Comparison of ENCODE assay signal across 18 cellular contexts in genomic region chr9:136470792-136471469, GRCh38. TPM values are rescaled to one million over a fixed set of nuclear protein-coding genes. Genes with fewer than 3 reads are reported as not detected.
DNase-seq lines count a peak whose midpoint lies in the region; ATAC-seq, FAIRE-seq and TF ChIP-seq lines count a peak whose summit lies in the region.
"Had no signal": no experiment of that assay in that cellular context is flagged by ENCODE, and none has a peak within 500 bp of the region (broad histone marks: within the 10 kb centered on the region; RNA-seq: fewer than 3 reads in every experiment).

No MANE protein-coding gene starts in this region.

- H3K36me3 Mint-ChIP-seq in nephron (ENCODE audit: low read depth): peaks cover 42% of the 10 kb centered on the region

- BruUV-seq in K562 (replicated peaks; lab: Mats Ljungman, UMichigan): no TSS peak

- no peak overlapping the region for H3K4me3 Mint-ChIP-seq in nephron
- H3K4me3 Mint-ChIP-seq: B cell; CD4-positive, alpha-beta T cell; H9 had no signal

- H3K9me3 Mint-ChIP-seq in nephron: no peaks in the 10 kb centered on the region
- H3K9me3 Mint-ChIP-seq: CD4-positive, alpha-beta T cell; H9 had no signal

- H3K9me3 ChIP-seq in K562 (replicated peaks; ENCODE audit: control insufficient read depth, insufficient read depth, low read depth, low read length) (no peaks in the 10 kb centered on the region), stomach (no peaks in the 10 kb centered on the region)

- in situ Hi-C loops in K562 (cut with MboI): no loop called here

- no peak for FAIRE-seq in K562 (lab: Jason Lieb, UNC)
- FAIRE-seq: GM12878, GM18507, HTR-8/SVneo had no signal

- peak overlapping the region in 2 of 3 experiments; percentile 59 to 89 for H3K27ac Mint-ChIP-seq in nephron
- H3K27ac Mint-ChIP-seq: B cell; CD4-positive, alpha-beta T cell; H9 had no signal

- H3K9ac ChIP-seq in K562 (ENCODE audit: insufficient read depth in 1 of 2, low read depth in 2 of 2, low read length in 2 of 2): peak overlapping the region in 1 of 2 experiments; percentile 79; a peak in 2 of 4 replicates

- CTCF ChIA-PET in K562 (lab: Yijun Ruan, JAX; ENCODE audit: low intra/inter-chr PET ratio): no interaction called here

- H3K27ac ChIP-seq in K562 (ENCODE audit: extremely low read depth, low read depth, low read length) (no peak overlapping the region), stomach (peak overlapping the region in 1 of 5 donors; percentile 17)

- H3K27me3 ChIP-seq in K562 (ENCODE audit: control insufficient read depth in 2 of 2, insufficient read depth in 2 of 2, low read length in 2 of 2) (no peaks in the 10 kb centered on the region), stomach (no peaks in the 10 kb centered on the region)

- H3K4me1 Mint-ChIP-seq in nephron: no peaks in the 10 kb centered on the region
- H3K4me1 Mint-ChIP-seq: B cell, H9 had no signal

- H3K4me1 ChIP-seq in K562 (replicated peaks in 1 of 2; ENCODE audit: control insufficient read depth in 2 of 2, insufficient read depth in 2 of 2, low read length in 2 of 2) (peaks cover 0 to 23% of the 10 kb centered on the region in 2 experiments; a peak in 3 of 5 replicates), stomach (peaks cover 20 to 40% (median 26%) of the 10 kb centered on the region in 4 donors)

- intact Hi-C loops in K562 (cut with micrococcal nuclease) (no loop called here), stomach (cut with DNase I; ENCODE audit: low total_unique reads) (no loop called here)

- TF ChIP-seq RAD21 in K562 (CRISPR knock-in tag; conservative IDR thresholded peaks at IDR 0.05 in 1 of 2, IDR thresholded peaks at IDR 0.05 in 1 of 2): no peak

- POLR2A ChIA-PET in K562 (lab: Yijun Ruan, JAX): interaction anchor here (1.0 to 3.2 kb wide), 6 partner anchors 9 to 53 kb away, joined by 3 to 17 read pairs (median 4); no protein-coding TSS in a partner anchor

- H3K36me3 ChIP-seq in K562 (ENCODE audit: control insufficient read depth, insufficient read depth, low read length): peaks cover 100% of the 10 kb centered on the region
- H3K36me3 ChIP-seq in stomach: peaks cover 87 to 100% (median 100%) of the 10 kb centered on the region in 4 donors

- no peak for TF ChIP-seq EP300 in K562 (IDR thresholded peaks at IDR 0.05; ENCODE audit: low read length)
- no peak for TF ChIP-seq EP300 in stomach (IDR thresholded peaks at IDR 0.05)

- TF ChIP-seq CTCF in K562 (IDR thresholded peaks at IDR 0.05 in 2 of 3, conservative IDR thresholded peaks at IDR 0.05 in 1 of 3; ENCODE audit: insufficient read depth in 2 of 3, low read depth in 1 of 3, low read length in 3 of 3) (no peak), nephron (IDR thresholded peaks at IDR 0.05; ENCODE audit: unreplicated experiment in 3 of 3) (no peak), stomach (IDR thresholded peaks at IDR 0.05) (no peak)

- H3K4me2 ChIP-seq in K562 (ENCODE audit: insufficient read depth, low read length): no peak overlapping the region

- H4K20me1 ChIP-seq in K562 (replicated peaks; ENCODE audit: control insufficient read depth, insufficient read depth, low read length): peaks cover 45% of the 10 kb centered on the region

- no peaks in the 10 kb centered on the region for H3K27me3 Mint-ChIP-seq in nephron (ENCODE audit: low read depth)
- H3K27me3 Mint-ChIP-seq: B cell; CD4-positive, alpha-beta T cell had no signal

- no peak for TF ChIP-seq POLR2A in K562 (conservative IDR thresholded peaks at IDR 0.05)
- TF ChIP-seq POLR2A in stomach (IDR thresholded peaks at IDR 0.05): no peak

- H3K79me2 ChIP-seq in K562 (ENCODE audit: control insufficient read depth, insufficient read depth, low read length): peaks cover 51% of the 10 kb centered on the region

- H2AFZ ChIP-seq in K562 (ENCODE audit: low read depth, low read length): no peak overlapping the region

- H3K4me3 ChIP-seq in K562 (no peak overlapping the region), stomach (no peak overlapping the region)
- H3K4me3 ChIP-seq: GM12878 had no signal

- H3K9me1 ChIP-seq in K562 (ENCODE audit: control insufficient read depth, insufficient read depth, low read length): peaks cover 5% of the 10 kb centered on the region

- 63% methylated on average over 12 of the region's 12 CpGs for WGBS in K562 (ENCODE audit: insufficient coverage, low coverage, missing lambda C conversion rate)
- WGBS in stomach, 5 donors: 60 to 85% (median 63%) methylated on average over 12 of the region's 12 CpGs

- ATAC-seq in K562 (peak; percentile 70), HG02852 (IDR thresholded peaks at IDR 0.05; ENCODE audit: unreplicated experiment) (no peak), HG03439 (IDR thresholded peaks at IDR 0.05; ENCODE audit: unreplicated experiment) (no peak)
- ATAC-seq: GM12878 had no signal

- DNase-seq in HUDEP-2 (lab: John Stamatoyannopoulos, UW; ENCODE audit: unreplicated experiment in 76 of 76) (peak in 41 of 76 experiments; percentile 4 to 63 (median 21)), K562 (ENCODE audit: extremely low read depth in 1 of 4, low spot score in 3 of 4) (peak in 2 of 4 experiments; percentile 50), stomach (peak; percentile 65), NCI-H82 treated with DMSO at 0.1 percent for 48 hours (lab: John Stamatoyannopoulos, UW; ENCODE audit: unreplicated experiment) (no peak)
- DNase-seq: ACHN; C1 segment of cervical spinal cord; Calu3; CD4-positive, alpha-beta T cell; DMS 273 treated with DMSO at 0.1 percent for 48 hours; GOT3; H9 had no signal

TF ChIP-seq in K562, 482 proteins besides CTCF, POLR2A, EP300 and RAD21 (continues in another document):
- peak; percentile 89 for TF ChIP-seq ZBTB33 (CRISPR knock-in tag; IDR thresholded peaks at IDR 0.05)

RNA-seq across cellular contexts. Expression of gene SEC16A, which starts 11.9 kb away (rescaled TPM):
- total RNA-seq in K562 (2011; cell fraction: chromatin; rRNA removed; ENCODE audit: low replicate concordance): 131 and 191 TPM in 2 replicates
- total RNA-seq in K562 (2011; cell fraction: nucleolus; rRNA removed): 87.9 and 99.6 TPM in 2 replicates
- total RNA-seq in K562 (2011; cell fraction: nucleoplasm; rRNA removed): 87.4 and 93.4 TPM in 2 replicates
- total RNA-seq in K562 (2014; rRNA removed) (17.1 and 20.1 TPM in 2 replicates), K562 (2014; rRNA removed; fragmentation: Illumina TruSeq; extraction: Trizol) (9.1 and 9.3 TPM in 2 replicates), K562 (2015; rRNA removed; fragmentation: Illumina TruSeq; extraction: Trizol) (8.7 and 11.1 TPM in 2 replicates), K562 (2021) (56.1 and 62.8 TPM in 2 replicates), stomach (100 to 1,000 TPM in 1 of 5 donors, 10 to 100 TPM in 4; 14.6 to 105 (median 60.3) TPM)
- polyA plus RNA-seq in K562 (2011; rRNA removed) (14.0 and 25.1 TPM in 2 replicates), K562 (2014; fragmentation: Illumina TruSeq; extraction: Trizol) (44.6 and 47.6 TPM in 2 replicates), K562 (2014; fragmentation: Nextera tagmentation; extraction: Ambion mirVana) (10 to 100 TPM in 1 of 2 experiments, 1 to 10 TPM in 1; 8.3 to 12.0 TPM), K562 (2014; rRNA removed) (30.9 and 32.2 TPM in 2 replicates), stomach (10 to 100 TPM; 29.9 to 44.2 (median 32.2) TPM)
- polyA plus RNA-seq in K562 (2011; cell fraction: cytosol; rRNA removed): 14.1 and 19.3 TPM in 2 replicates
- polyA plus RNA-seq in K562 (2011; cell fraction: nucleus; rRNA removed): 83.4 and 92.4 TPM in 2 replicates
- polyA plus RNA-seq in K562 (2012): 40.9 and 50.7 TPM in 2 replicates
- 9.3 and 13.0 TPM in 2 replicates for polyA minus RNA-seq in K562 (2011; rRNA and poly(A)+ RNA removed)
- polyA minus RNA-seq in K562 (2011; cell fraction: cytosol; rRNA and poly(A)+ RNA removed): 32.1 and 45.6 TPM in 2 replicates
- 19.7 and 31.5 TPM in 2 replicates for polyA minus RNA-seq in K562 (2011; cell fraction: nucleus; rRNA and poly(A)+ RNA removed)

RNA-seq across cellular contexts. Expression of gene INPP5E, which starts 31.3 kb away (rescaled TPM):
- 37.0 and 74.1 TPM in 2 replicates for total RNA-seq in K562 (2011; cell fraction: chromatin; rRNA removed; ENCODE audit: low replicate concordance)
- total RNA-seq in K562 (2011; cell fraction: nucleolus; rRNA removed): 37.7 and 43.0 TPM in 2 replicates
- 29.3 and 32.3 TPM in 2 replicates for total RNA-seq in K562 (2011; cell fraction: nucleoplasm; rRNA removed)
- total RNA-seq in K562 (2014; rRNA removed): 8.8 and 11.1 TPM in 2 replicates
- 2.5 and 2.9 TPM in 2 replicates for total RNA-seq in K562 (2014; rRNA removed; fragmentation: Illumina TruSeq; extraction: Trizol)
- 5.4 and 5.7 TPM in 2 replicates for total RNA-seq in K562 (2015; rRNA removed; fragmentation: Illumina TruSeq; extraction: Trizol)
- 16.3 and 17.4 TPM in 2 replicates for total RNA-seq in K562 (2021)
- 4.4 and 6.8 TPM in 2 replicates for polyA plus RNA-seq in K562 (2011; rRNA removed)
- polyA plus RNA-seq in K562 (2011; cell fraction: cytosol; rRNA removed): 4.8 and 9.1 TPM in 2 replicates
- polyA plus RNA-seq in K562 (2011; cell fraction: nucleus; rRNA removed): 52.4 and 74.6 TPM in 2 replicates
- 9.4 and 14.3 TPM in 2 replicates for polyA plus RNA-seq in K562 (2012)
- 4.9 and 8.4 TPM in 2 replicates for polyA plus RNA-seq in K562 (2014; fragmentation: Illumina TruSeq; extraction: Trizol)
- under 1 TPM; 0.38 to 0.56 TPM for polyA plus RNA-seq in K562 (2014; fragmentation: Nextera tagmentation; extraction: Ambion mirVana)
- polyA plus RNA-seq in K562 (2014; rRNA removed): 14.1 and 15.1 TPM in 2 replicates
- polyA minus RNA-seq in K562 (2011; rRNA and poly(A)+ RNA removed): 1.9 and 2.4 TPM in 2 replicates
- 3.7 and 3.8 TPM in 2 replicates for polyA minus RNA-seq in K562 (2011; cell fraction: cytosol; rRNA and poly(A)+ RNA removed)
- 10.7 and 12.0 TPM in 2 replicates for polyA minus RNA-seq in K562 (2011; cell fraction: nucleus; rRNA and poly(A)+ RNA removed)
- 10 to 100 TPM in 2 of 5 donors, 1 to 10 TPM in 3; 6.2 to 32.1 (median 9.7) TPM for total RNA-seq in stomach
- 1 to 10 TPM; 3.2 to 9.0 (median 4.2) TPM for polyA plus RNA-seq in stomach
